14 cellular contexts compared by ENCODE assay signal in the genomic region with DNA sequence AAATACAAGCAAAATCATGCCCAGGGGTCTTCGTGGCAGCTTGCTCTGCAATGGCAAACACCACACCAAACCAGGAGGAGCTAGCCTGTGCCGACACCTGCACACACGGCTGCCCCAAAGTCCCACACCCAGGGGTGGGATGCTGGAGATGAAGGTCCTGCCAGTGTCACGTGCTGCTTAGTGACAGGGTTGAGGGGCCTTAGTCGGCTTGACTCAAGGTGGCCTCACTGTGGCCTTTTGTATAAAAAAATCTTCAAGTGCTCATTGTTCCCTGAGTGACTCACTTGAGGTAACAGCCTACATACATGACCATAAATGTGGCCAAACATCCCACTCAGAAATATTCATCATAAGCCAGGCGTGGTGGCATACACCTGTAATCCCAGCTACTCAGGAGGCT. TPM values are rescaled to one million over a fixed set of nuclear protein-coding genes. Genes with fewer than 3 reads are reported as not detected.
DNase-seq lines count a peak whose midpoint lies in the region; TF ChIP-seq lines count a peak whose summit lies in the region.
"Had no signal": no experiment of that assay in that cellular context is flagged by ENCODE, and none has a peak within 500 bp of the region (broad histone marks: within the 10 kb centered on the region; RNA-seq: fewer than 3 reads in every experiment).

No MANE protein-coding gene starts in this region.

- DNase-seq in HT1080 (ENCODE audit: low read depth) (peak; percentile 62), posterior vena cava (ENCODE audit: low spot score) (no peak), SHP77 (lab: John Stamatoyannopoulos, UW) (no peak), HuH-7 (ENCODE audit: low spot score) (no peak)
- DNase-seq: activated CD4-positive, alpha-beta memory T cell treated with anti-CD3 and anti-CD28 coated beads for 36 hours; activated naive CD4-positive, alpha-beta T cell; effector CD4-positive, alpha-beta T cell; left ventricle myocardium superior; naive thymus-derived CD8-positive, alpha-beta T cell; NCI-H2107; SHP77 treated with DMSO at 0.1 percent for 48 hours; T-helper 9 cell had no signal

- no peak overlapping the region for H3K4me3 Mint-ChIP-seq in activated naive CD8-positive, alpha-beta T cell
- H3K4me3 Mint-ChIP-seq: activated CD4-positive, alpha-beta memory T cell treated with anti-CD3 and anti-CD28 coated beads for 36 hours; naive thymus-derived CD8-positive, alpha-beta T cell had no signal

- H3K27me3 Mint-ChIP-seq in activated naive CD8-positive, alpha-beta T cell: no peaks in the 10 kb centered on the region
- H3K27me3 Mint-ChIP-seq: activated CD4-positive, alpha-beta memory T cell treated with anti-CD3 and anti-CD28 coated beads for 36 hours; naive thymus-derived CD8-positive, alpha-beta T cell had no signal

- TF ChIP-seq CTCF in 22Rv1 (IDR thresholded peaks at IDR 0.05): no peak

- H3K9me3 Mint-ChIP-seq in activated naive CD8-positive, alpha-beta T cell (ENCODE audit: low read depth): no peaks in the 10 kb centered on the region
- H3K9me3 Mint-ChIP-seq: activated CD4-positive, alpha-beta memory T cell treated with anti-CD3 and anti-CD28 coated beads for 36 hours; naive thymus-derived CD8-positive, alpha-beta T cell had no signal

- H3K36me3 Mint-ChIP-seq in activated naive CD8-positive, alpha-beta T cell: no peaks in the 10 kb centered on the region
- H3K36me3 Mint-ChIP-seq: activated CD4-positive, alpha-beta memory T cell treated with anti-CD3 and anti-CD28 coated beads for 36 hours had no signal

- intact Hi-C loops in posterior vena cava (cut with DNase I): no loop called here

- H3K4me1 Mint-ChIP-seq in activated naive CD8-positive, alpha-beta T cell (ENCODE audit: low read depth): peaks cover 8% of the 10 kb centered on the region

- H3K27ac ChIP-seq in 22Rv1: peak overlapping the region; percentile 34; the same call in 1 of the 2 replicates

- H3K27ac Mint-ChIP-seq in activated naive CD8-positive, alpha-beta T cell: peak overlapping the region; percentile 28
- H3K27ac Mint-ChIP-seq: activated CD4-positive, alpha-beta memory T cell treated with anti-CD3 and anti-CD28 coated beads for 36 hours had no signal

RNA-seq across cellular contexts. Expression of a gene that starts 7.3 kb away (rescaled TPM):
- 36.0 and 36.9 TPM in 2 replicates for total RNA-seq in HT1080 (2014; rRNA removed; shearing (Covaris generic))
- 27.8 and 27.9 TPM in 2 replicates for polyA plus RNA-seq in HT1080 (2015; cell fraction: cytosol; rRNA removed)
- polyA plus RNA-seq in HT1080 (2015; cell fraction: nucleus; rRNA removed): 25.0 and 32.0 TPM in 2 replicates
- 10 to 100 TPM; 12.8 to 15.7 TPM for total RNA-seq in posterior vena cava

RNA-seq across cellular contexts. Expression of a gene that starts 11.1 kb away (rescaled TPM):
- total RNA-seq in HT1080 (2014; rRNA removed; shearing (Covaris generic)): 22.7 and 26.6 TPM in 2 replicates
- polyA plus RNA-seq in HT1080 (2015; cell fraction: cytosol; rRNA removed): 9.6 and 12.6 TPM in 2 replicates
- 13.6 and 17.1 TPM in 2 replicates for polyA plus RNA-seq in HT1080 (2015; cell fraction: nucleus; rRNA removed)
- 10 to 100 TPM; 60.8 to 70.9 TPM for total RNA-seq in posterior vena cava

RNA-seq across cellular contexts. Expression of a gene that starts 15.2 kb away (rescaled TPM):
- 63.8 and 66.9 TPM in 2 replicates for total RNA-seq in HT1080 (2014; rRNA removed; shearing (Covaris generic))
- polyA plus RNA-seq in HT1080 (2015; cell fraction: cytosol; rRNA removed): 50.0 and 64.5 TPM in 2 replicates
- 120 and 123 TPM in 2 replicates for polyA plus RNA-seq in HT1080 (2015; cell fraction: nucleus; rRNA removed)
- 10 to 100 TPM; 49.3 to 55.5 TPM for total RNA-seq in posterior vena cava

RNA-seq across cellular contexts. Expression of a gene that starts 34.3 kb away (rescaled TPM):
- total RNA-seq in HT1080 (2014; rRNA removed; shearing (Covaris generic)): 26.1 and 38.3 TPM in 2 replicates
- polyA plus RNA-seq in HT1080 (2015; cell fraction: cytosol; rRNA removed): 66.4 and 73.4 TPM in 2 replicates
- polyA plus RNA-seq in HT1080 (2015; cell fraction: nucleus; rRNA removed): 79.3 and 101 TPM in 2 replicates
- 100 to 1,000 TPM in 1 of 2 donors, 10 to 100 TPM in 1; 75.8 to 111 TPM for total RNA-seq in posterior vena cava

RNA-seq across cellular contexts. Expression of a gene that starts 45.2 kb away (rescaled TPM):
- total RNA-seq in HT1080 (2014; rRNA removed; shearing (Covaris generic)): 2.7 TPM in 2 replicates
- 1.7 and 2.1 TPM in 2 replicates for polyA plus RNA-seq in HT1080 (2015; cell fraction: cytosol; rRNA removed)
- 4.5 TPM in 2 replicates for polyA plus RNA-seq in HT1080 (2015; cell fraction: nucleus; rRNA removed)
- total RNA-seq in posterior vena cava: 10 to 100 TPM in 1 of 2 donors, 1 to 10 TPM in 1; 7.3 to 15.1 TPM
